ENCODE assay signal across 9 cellular contexts in genomic region chr2:43877782-43878464, GRCh38. TPM values are rescaled to one million over a fixed set of nuclear protein-coding genes. Genes with fewer than 3 reads are reported as not detected.
DNase-seq lines count a peak whose midpoint lies in the region; ATAC-seq, FAIRE-seq and TF ChIP-seq lines count a peak whose summit lies in the region.
"Had no signal": no experiment of that assay in that cellular context is flagged by ENCODE, and none has a peak within 500 bp of the region (broad histone marks: within the 10 kb centered on the region; RNA-seq: fewer than 3 reads in every experiment).

No MANE protein-coding gene starts in this region.

- ATAC-seq in HG03103 (IDR thresholded peaks at IDR 0.05; ENCODE audit: low read depth, unreplicated experiment) (peak; percentile 68), left colon (peak; percentile 91), GM21528 (IDR thresholded peaks at IDR 0.05; ENCODE audit: low FRiP score, unreplicated experiment) (no peak)
- ATAC-seq in central memory CD8-positive, alpha-beta T cell (replicated peaks; ENCODE audit: extremely low read depth, poor library complexity, severe bottlenecking), result peak; percentile 64

- peak; percentile 97 for FAIRE-seq in GM12891 (lab: Jason Lieb, UNC)

- no peak for TF ChIP-seq POLR2A in GM12891 (IDR thresholded peaks at IDR 0.05; ENCODE audit: low read depth, low read length)

- H3K36me3 Mint-ChIP-seq in central memory CD8-positive, alpha-beta T cell (ENCODE audit: insufficient read depth), result no peaks in the 10 kb centered on the region

- DNase-seq in GM12891 (ENCODE audit: insufficient read length, low spot score) (peak; percentile 63), NCI-H2171 treated with DMSO at 0.1 percent for 48 hours (lab: John Stamatoyannopoulos, UW) (peak; percentile 56), left colon (peak in 1 of 2 donors; percentile 73)
- peak; percentile 21 for DNase-seq in activated CD4-positive, CD25-positive, alpha-beta regulatory T cell treated with anti-CD3 and anti-CD28 coated beads, Interleukin-2, amount 50 U/mL, for 16 hours (ENCODE audit: low read depth, low spot score)
- peak; percentile 40 to 42 for DNase-seq in central memory CD8-positive, alpha-beta T cell (ENCODE audit: low spot score in 2 of 2)
- DNase-seq in stimulated activated CD4-positive, alpha-beta T cell treated with anti-CD3 and anti-CD28 coated beads, Interleukin-4, amount 100 ng/mL, for 24 hours, result peak; percentile 68

- intact Hi-C loops in left colon (cut with DNase I, micrococcal nuclease), result no loop called here

- H3K4me1 Mint-ChIP-seq in central memory CD8-positive, alpha-beta T cell, result peaks cover 6% of the 10 kb centered on the region

- no peaks in the 10 kb centered on the region for H3K9me3 Mint-ChIP-seq in central memory CD8-positive, alpha-beta T cell

- H3K4me3 Mint-ChIP-seq in central memory CD8-positive, alpha-beta T cell, result no peak overlapping the region

- H3K27ac Mint-ChIP-seq in central memory CD8-positive, alpha-beta T cell (ENCODE audit: low read depth), result no peak overlapping the region

- peaks cover 39% of the 10 kb centered on the region for H3K27me3 Mint-ChIP-seq in central memory CD8-positive, alpha-beta T cell

TF ChIP-seq in GM12891, 5 proteins besides CTCF, POLR2A, EP300 and RAD21:
- TF ChIP-seq POLR2AphosphoS5 (IDR thresholded peaks at IDR 0.05; ENCODE audit: low read depth, low read length) (no peak), TAF1 (IDR thresholded peaks at IDR 0.05; ENCODE audit: low read depth, low read length) (no peak), POU2F2 (IDR thresholded peaks at IDR 0.05; ENCODE audit: low read depth, low read length) (no peak), PAX5 (IDR thresholded peaks at IDR 0.05; ENCODE audit: insufficient read depth, low read length, severe bottlenecking) (no peak), SPI1 (IDR thresholded peaks at IDR 0.05; ENCODE audit: low read depth, low read length) (no peak)

RNA-seq across cellular contexts. Expression of gene ABCG8, which starts 39.2 kb away (rescaled TPM):
- 0.01 TPM for polyA plus RNA-seq in GM12891 (2012; ENCODE audit: low read depth, missing spikeins)
- under 1 TPM; 0.53 to 0.67 TPM for total RNA-seq in left colon
- total RNA-seq: pulmonary artery endothelial cell had no signal

RNA-seq across cellular contexts. Expression of gene ABCG5, which starts 39.3 kb away (rescaled TPM):
- not detected for polyA plus RNA-seq in GM12891 (2012; ENCODE audit: low read depth, missing spikeins)
- total RNA-seq in left colon, result under 1 TPM; 0.09 to 0.14 TPM
- total RNA-seq: pulmonary artery endothelial cell had no signal
